15 cellular contexts compared by ENCODE assay signal in genomic region chr2:40028792-40029488, GRCh38.
DNase-seq lines count a peak whose midpoint lies in the region; ATAC-seq and TF ChIP-seq lines count a peak whose summit lies in the region.
"Had no signal": no experiment of that assay in that cellular context is flagged by ENCODE, and none has a peak within 500 bp of the region (broad histone marks: within the 10 kb centered on the region; RNA-seq: fewer than 3 reads in every experiment).

No MANE protein-coding gene starts in this region.

- peaks cover 27% of the 10 kb centered on the region for H3K4me1 ChIP-seq in BLaER1
- H3K4me1 ChIP-seq: adrenal gland, right lobe of liver had no signal

- peak overlapping the region; percentile 66 for H3K27ac ChIP-seq in BLaER1
- H3K27ac ChIP-seq: adrenal gland, heart right ventricle, right lobe of liver had no signal

- no peaks in the 10 kb centered on the region for H3K4me1 Mint-ChIP-seq in activated naive CD4-positive, alpha-beta T cell treated with anti-CD3 and anti-CD28 coated beads, Interleukin-2, amount 10 ng/mL, durations not matched to agents 7 days and 5 days
- H3K4me1 Mint-ChIP-seq: GM23338 had no signal

- H3K9ac ChIP-seq in BLaER1 = peak overlapping the region; percentile 57

- TF ChIP-seq POLR2A in lower leg skin (IDR thresholded peaks at IDR 0.05) = no peak

- peaks cover 30% of the 10 kb centered on the region for H3K9me3 ChIP-seq in BLaER1
- H3K9me3 ChIP-seq: adrenal gland, right lobe of liver had no signal

- no peak overlapping the region for H3K4me3 Mint-ChIP-seq in activated naive CD4-positive, alpha-beta T cell treated with anti-CD3 and anti-CD28 coated beads, Interleukin-2, amount 10 ng/mL, durations not matched to agents 7 days and 5 days
- H3K4me3 Mint-ChIP-seq: GM23338 had no signal

- intact Hi-C loops in lower leg skin (cut with DNase I; ENCODE audit: low total_unique reads) = no loop called here

- no peaks in the 10 kb centered on the region for H3K27me3 Mint-ChIP-seq in activated naive CD4-positive, alpha-beta T cell treated with anti-CD3 and anti-CD28 coated beads, Interleukin-2, amount 10 ng/mL, durations not matched to agents 7 days and 5 days

- H3K9me3 Mint-ChIP-seq in activated naive CD4-positive, alpha-beta T cell treated with anti-CD3 and anti-CD28 coated beads, Interleukin-2, amount 10 ng/mL, durations not matched to agents 7 days and 5 days = peaks cover 2% of the 10 kb centered on the region

- no peak overlapping the region for H3K4me3 ChIP-seq in BLaER1
- H3K4me3 ChIP-seq in lower leg skin (ENCODE audit: low read depth, poor library complexity, severe bottlenecking) = no peak overlapping the region
- H3K4me3 ChIP-seq: adrenal gland, GM23338, heart right ventricle, right lobe of liver had no signal

- no peaks in the 10 kb centered on the region for H3K36me3 Mint-ChIP-seq in activated naive CD4-positive, alpha-beta T cell treated with anti-CD3 and anti-CD28 coated beads, Interleukin-2, amount 10 ng/mL, durations not matched to agents 7 days and 5 days

- peak overlapping the region; percentile 69 for H3K4me2 ChIP-seq in BLaER1
- H3K4me2 ChIP-seq: GM23338 had no signal

- H4K20me1 ChIP-seq in BLaER1 = no peaks in the 10 kb centered on the region

- 80 to 90% methylated on average over 1 of the region's 1 CpG for whole genome bisulfite sequencing in lower leg skin, 2 donors

- peak; percentile 80 for ATAC-seq in GM19438 (IDR thresholded peaks at IDR 0.05; ENCODE audit: low read depth, unreplicated experiment)
- peak; percentile 51 for ATAC-seq in HG02970 (IDR thresholded peaks at IDR 0.05; ENCODE audit: low FRiP score, unreplicated experiment)
- ATAC-seq: GM23338, heart right ventricle had no signal

- H3K27ac Mint-ChIP-seq in activated naive CD4-positive, alpha-beta T cell treated with anti-CD3 and anti-CD28 coated beads, Interleukin-2, amount 10 ng/mL, durations not matched to agents 7 days and 5 days = no peak overlapping the region
- H3K27ac Mint-ChIP-seq: GM23338 had no signal

- no peaks in the 10 kb centered on the region for H3K27me3 ChIP-seq in BLaER1
- H3K27me3 ChIP-seq: adrenal gland, heart right ventricle, right lobe of liver had no signal

- no peaks in the 10 kb centered on the region for H3K36me3 ChIP-seq in BLaER1
- H3K36me3 ChIP-seq: adrenal gland, heart right ventricle, right lobe of liver had no signal

- TF ChIP-seq CTCF in lower leg skin (IDR thresholded peaks at IDR 0.05) = no peak

- CTCF ChIA-PET in activated naive CD4-positive, alpha-beta T cell treated with anti-CD3 and anti-CD28 coated beads, Interleukin-2, amount 10 ng/mL, durations not matched to agents 7 days and 5 days (lab: Charles Lee) = no interaction called here

- peak; percentile 96 for DNase-seq in MV-4-11 (lab: John Stamatoyannopoulos, UW)
- DNase-seq in NCI-H524 (lab: John Stamatoyannopoulos, UW) = no peak
- DNase-seq in stimulated activated CD4-positive, alpha-beta T cell treated with anti-CD3 and anti-CD28 coated beads, Interleukin-4, amount 100 ng/mL, for 24 hours = no peak
- DNase-seq in activated naive CD4-positive, alpha-beta T cell treated with anti-CD3 and anti-CD28 coated beads, Interleukin-2, amount 10 ng/mL, durations not matched to agents 7 days and 5 days = no peak
- DNase-seq in lower leg skin (ENCODE audit: low spot score in 2 of 2) = no peak
- DNase-seq: activated CD8-positive, alpha-beta memory T cell treated with anti-CD3 and anti-CD28 coated beads for 24 hours; adrenal gland; effector CD4-positive, alpha-beta T cell; heart right ventricle; NCI-H226; right lobe of liver had no signal
